8 cellular contexts compared by ENCODE assay signal in the genomic region with DNA sequence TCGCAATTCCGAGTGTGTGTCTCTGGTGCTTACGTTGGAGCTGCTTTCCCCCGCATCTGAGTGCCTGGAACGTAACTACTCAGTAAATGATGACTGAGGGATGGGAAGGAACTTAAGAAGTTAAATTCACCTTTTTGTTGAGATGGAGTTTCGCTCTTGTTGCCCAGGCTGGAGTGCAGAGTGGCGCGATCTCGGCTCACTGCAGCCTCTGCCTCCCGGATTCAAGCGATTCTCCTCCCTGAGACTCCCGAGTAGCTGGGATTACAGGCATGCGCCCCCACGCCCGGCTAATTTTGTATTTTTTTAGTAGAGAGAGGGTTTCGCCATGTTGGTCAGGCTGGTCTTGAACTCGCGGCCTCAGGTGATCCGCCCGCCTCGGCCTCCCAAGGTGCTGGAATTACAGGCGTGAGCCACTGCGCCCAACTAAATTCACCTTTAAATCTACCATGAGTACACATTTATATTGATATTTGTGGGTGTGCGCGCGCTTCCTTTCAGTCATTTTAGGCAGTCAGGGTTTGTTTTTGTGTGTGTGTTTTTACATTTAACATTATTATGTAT. TPM values are rescaled to one million over a fixed set of nuclear protein-coding genes. Genes with fewer than 3 reads are reported as not detected.
DNase-seq lines count a peak whose midpoint lies in the region; ATAC-seq and TF ChIP-seq lines count a peak whose summit lies in the region.

No MANE protein-coding gene starts in this region.

- no peaks in the 10 kb centered on the region for H3F3A ChIP-seq in SU-DHL-6 (ENCODE audit: insufficient read depth)

- no peaks in the 10 kb centered on the region for H3K27me3 ChIP-seq in SU-DHL-6 (ENCODE audit: low read length)
- H3K27me3 ChIP-seq in sigmoid colon = no peaks in the 10 kb centered on the region

- TF ChIP-seq CTCF in SU-DHL-6 (IDR thresholded peaks at IDR 0.05; ENCODE audit: insufficient read depth, low read length, poor library complexity, severe bottlenecking) (no peak), fibroblast of villous mesenchyme (IDR thresholded peaks at IDR 0.05; ENCODE audit: insufficient read depth, low read depth, low read length) (no peak), sigmoid colon (IDR thresholded peaks at IDR 0.05) (no peak)

- H3K9me3 ChIP-seq in SU-DHL-6 (ENCODE audit: insufficient read depth, low read length) (no peaks in the 10 kb centered on the region), sigmoid colon (no peaks in the 10 kb centered on the region)

- WGBS in sigmoid colon, 2 donors = 23 to 35% methylated on average over 26 of the region's 26 CpGs

- H3K9me2 ChIP-seq in SU-DHL-6 (replicated peaks; ENCODE audit: insufficient read depth, low read length) = no peaks in the 10 kb centered on the region

- ATAC-seq in GM18868 (IDR thresholded peaks at IDR 0.05; ENCODE audit: unreplicated experiment) (peak; percentile 14), GM19463 (IDR thresholded peaks at IDR 0.05; ENCODE audit: unreplicated experiment) (no peak), HG02885 (IDR thresholded peaks at IDR 0.05; ENCODE audit: poor library complexity, unreplicated experiment) (no peak), HG03196 (IDR thresholded peaks at IDR 0.05; ENCODE audit: unreplicated experiment) (no peak)

- no peaks in the 10 kb centered on the region for H4K20me1 ChIP-seq in SU-DHL-6 (ENCODE audit: low read depth, low read length)

- no peak for TF ChIP-seq EP300 in sigmoid colon (IDR thresholded peaks at IDR 0.05)

- peaks cover 4% of the 10 kb centered on the region; the same call in 1 of the 2 replicates for H3K36me3 ChIP-seq in SU-DHL-6 (ENCODE audit: low read length)
- H3K36me3 ChIP-seq in sigmoid colon = peaks cover 12 to 38% (median 31%) of the 10 kb centered on the region in 4 donors

- TF ChIP-seq POLR2A in sigmoid colon (IDR thresholded peaks at IDR 0.05) = no peak

- peaks cover 24% of the 10 kb centered on the region for H3K79me2 ChIP-seq in SU-DHL-6 (ENCODE audit: insufficient read depth, low read length)

- H3K27ac ChIP-seq in SU-DHL-6 (ENCODE audit: low read depth, low read length) (peak overlapping the region; percentile 51), sigmoid colon (peak overlapping the region; percentile 89 to 96 (median 94))

- H3K4me1 ChIP-seq in sigmoid colon = peaks cover 0 to 45% (median 15%) of the 10 kb centered on the region in 4 donors

- peak overlapping the region; percentile 87 for H3K4me3 ChIP-seq in SU-DHL-6 (ENCODE audit: insufficient read depth, low read length, poor library complexity, severe bottlenecking)
- H3K4me3 ChIP-seq in fibroblast of villous mesenchyme (ENCODE audit: low read depth, low read length) = peak overlapping the region; percentile 96
- peak overlapping the region; percentile 54 to 74 (median 69) for H3K4me3 ChIP-seq in sigmoid colon

- no peak for DNase-seq in fibroblast of villous mesenchyme (ENCODE audit: low read depth)
- DNase-seq in sigmoid colon = no peak
- DNase-seq in midbrain (lab: John Stamatoyannopoulos, UW) = no peak

- peak overlapping the region; percentile 76 for H3K4me2 ChIP-seq in SU-DHL-6 (ENCODE audit: low read depth, low read length, poor library complexity, severe bottlenecking)

- intact Hi-C loops in sigmoid colon (cut with DNase I) = loop anchor here (1.0 kb wide), 2 partner anchors 36 to 168 kb away; partner anchors contain the start of genes AKIRIN1 and RRAGC

- peak overlapping the region; percentile 94 for H2AFZ ChIP-seq in SU-DHL-6 (ENCODE audit: low read depth, low read length, severe bottlenecking)

- peak overlapping the region; percentile 80 for H3K9ac ChIP-seq in SU-DHL-6 (ENCODE audit: low read length)

RNA-seq across cellular contexts. Expression of gene NDUFS5, which starts 0.9 kb away (rescaled TPM):
- total RNA-seq in fibroblast of villous mesenchyme = 285 and 325 TPM in 2 replicates
- total RNA-seq in sigmoid colon = 1,000 to 10,000 TPM in 1 of 4 donors, 100 to 1,000 TPM in 3; 525 to 1,407 (median 722) TPM
- 100 to 1,000 TPM; 586 to 662 (median 646) TPM for polyA plus RNA-seq in sigmoid colon

RNA-seq across cellular contexts. Expression of gene AKIRIN1, which starts 36.0 kb away (rescaled TPM):
- total RNA-seq in fibroblast of villous mesenchyme (44.1 and 69.5 TPM in 2 replicates), sigmoid colon (10 to 100 TPM; 42.7 to 55.7 (median 51.6) TPM)
- 10 to 100 TPM; 28.4 to 59.2 (median 50.5) TPM for polyA plus RNA-seq in sigmoid colon
